Comparison of ENCODE assay signal across 10 cellular contexts in the genomic region with DNA sequence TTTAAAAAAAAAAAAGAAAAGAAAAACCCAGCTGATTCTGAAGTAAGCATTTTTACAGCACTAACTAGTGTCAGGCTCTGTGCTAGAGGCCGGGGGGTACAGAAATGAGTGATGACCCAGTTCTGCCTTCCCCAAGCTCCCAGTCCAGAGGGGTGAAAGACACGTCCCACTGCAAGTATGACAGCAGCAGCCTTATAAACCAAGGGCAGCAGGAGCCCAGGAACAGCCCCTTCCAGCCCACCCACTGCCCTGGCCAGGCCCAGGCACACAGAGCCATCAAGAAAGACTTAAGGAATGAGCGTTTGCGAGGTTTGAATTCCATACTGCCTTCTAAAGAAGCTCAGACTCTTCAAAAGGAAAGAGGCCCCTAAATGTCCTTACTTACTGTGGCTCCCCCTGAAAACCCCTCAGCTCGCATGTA. TPM values are rescaled to one million over a fixed set of nuclear protein-coding genes. Genes with fewer than 3 reads are reported as not detected.
A peak's percentile ranks its signal among the peaks of the same experiment; 100 is the strongest.
DNase-seq lines count a peak whose midpoint lies in the region; ATAC-seq and TF ChIP-seq lines count a peak whose summit lies in the region.
"Had no signal": no experiment of that assay in that cellular context is flagged by ENCODE, and none has a peak within 500 bp of the region (broad histone marks: within the 10 kb centered on the region; RNA-seq: fewer than 3 reads in every experiment).

No MANE protein-coding gene starts in this region.

- POLR2A ChIA-PET in naive thymus-derived CD4-positive, alpha-beta T cell (lab: Charles Lee): interaction anchor here (0.6 to 5.6 kb wide), 7 partner anchors 10 to 453 kb away, joined by 3 to 46 read pairs (median 4); a partner anchor contains a TSS

- peaks cover 32 to 35% of the 10 kb centered on the region in 2 donors for H3K4me1 ChIP-seq in naive thymus-derived CD4-positive, alpha-beta T cell (ENCODE audit: control insufficient read depth in 2 of 2, insufficient read depth in 2 of 2, low read length in 2 of 2)
- peaks cover 55% of the 10 kb centered on the region for H3K4me1 ChIP-seq in vagina

- TF ChIP-seq CTCF in vagina (IDR thresholded peaks at IDR 0.05): no peak

- no peaks in the 10 kb centered on the region for H3K9me3 ChIP-seq in naive thymus-derived CD4-positive, alpha-beta T cell (ENCODE audit: control insufficient read depth in 2 of 3, low read length in 3 of 3)
- no peaks in the 10 kb centered on the region for H3K9me3 ChIP-seq in vagina

- no peak for DNase-seq in stimulated activated naive CD8-positive, alpha-beta T cell treated with anti-CD3 and anti-CD28 coated beads, Interleukin-15, Interleukin-2, amounts not matched to agents 100 U/mL and 50 U/mL, for 24 hours
- DNase-seq in stimulated activated naive CD8-positive, alpha-beta T cell treated with anti-CD3 and anti-CD28 coated beads, Interleukin-15, amount 100 ng/mL, for 72 hours: no peak
- DNase-seq in naive thymus-derived CD4-positive, alpha-beta T cell: no peak
- DNase-seq in vagina (ENCODE audit: extremely low spot score in 2 of 2) (no peak), cortex of kidney (lab: John Stamatoyannopoulos, UW) (no peak), COR-L47 (lab: John Stamatoyannopoulos, UW) (no peak)
- DNase-seq in stimulated activated naive CD4-positive, alpha-beta T cell (lab: John Stamatoyannopoulos, UW): no peak
- DNase-seq: NCI-H748 treated with DMSO at 0.1 percent for 48 hours had no signal

- no peak overlapping the region for H3K4me3 Mint-ChIP-seq in stimulated activated naive CD8-positive, alpha-beta T cell treated with anti-CD3 and anti-CD28 coated beads, Interleukin-15, amount 100 ng/mL, for 72 hours
- no peak overlapping the region for H3K4me3 Mint-ChIP-seq in dendritic cell treated with granulocyte-macrophage colony-stimulating factor and Interleukin-4, amounts not matched to agents 40 ng/mL and 50 ng/mL, for 4 days
- peak overlapping the region in 1 of 10 donors; percentile 22 for H3K4me3 Mint-ChIP-seq in naive thymus-derived CD4-positive, alpha-beta T cell

- no peak overlapping the region for H3K27ac ChIP-seq in naive thymus-derived CD4-positive, alpha-beta T cell (ENCODE audit: low read depth, low read length)
- peak overlapping the region; percentile 82 for H3K27ac ChIP-seq in vagina
- H3K27ac ChIP-seq: brain microvascular endothelial cell had no signal

- peaks cover 79% of the 10 kb centered on the region for H3K4me1 Mint-ChIP-seq in stimulated activated naive CD8-positive, alpha-beta T cell treated with anti-CD3 and anti-CD28 coated beads, Interleukin-15, amount 100 ng/mL, for 72 hours
- H3K4me1 Mint-ChIP-seq in dendritic cell treated with granulocyte-macrophage colony-stimulating factor and Interleukin-4, amounts not matched to agents 40 ng/mL and 50 ng/mL, for 4 days (ENCODE audit: low read depth): peaks cover 73% of the 10 kb centered on the region
- H3K4me1 Mint-ChIP-seq in naive thymus-derived CD4-positive, alpha-beta T cell: peaks cover 27 to 87% (median 74%) of the 10 kb centered on the region in 7 donors

- peaks cover 0 to 3% of the 10 kb centered on the region in 2 donors for H3K9me3 Mint-ChIP-seq in stimulated activated naive CD8-positive, alpha-beta T cell treated with anti-CD3 and anti-CD28 coated beads, Interleukin-15, amount 100 ng/mL, for 72 hours
- no peaks in the 10 kb centered on the region for H3K9me3 Mint-ChIP-seq in dendritic cell treated with granulocyte-macrophage colony-stimulating factor and Interleukin-4, amounts not matched to agents 40 ng/mL and 50 ng/mL, for 4 days
- H3K9me3 Mint-ChIP-seq in naive thymus-derived CD4-positive, alpha-beta T cell: no peaks in the 10 kb centered on the region

- no peaks in the 10 kb centered on the region for H3K27me3 ChIP-seq in naive thymus-derived CD4-positive, alpha-beta T cell (ENCODE audit: control insufficient read depth in 2 of 2, insufficient read depth in 2 of 2, low read length in 2 of 2)
- H3K27me3 ChIP-seq in vagina: no peaks in the 10 kb centered on the region
- H3K27me3 ChIP-seq: brain microvascular endothelial cell had no signal

- intact Hi-C loops in dendritic cell treated with granulocyte-macrophage colony-stimulating factor and Interleukin-4, amounts not matched to agents 40 ng/mL and 50 ng/mL, for 4 days (cut with micrococcal nuclease): no loop called here
- intact Hi-C loops in naive thymus-derived CD4-positive, alpha-beta T cell (cut with micrococcal nuclease): no loop called here
- intact Hi-C loops in vagina (cut with DNase I): no loop called here

- peaks cover 0 to 3% (median 0%) of the 10 kb centered on the region in 3 experiments for H3K36me3 ChIP-seq in naive thymus-derived CD4-positive, alpha-beta T cell (ENCODE audit: control insufficient read depth in 2 of 3, insufficient read depth in 3 of 3, low read length in 3 of 3)
- no peaks in the 10 kb centered on the region for H3K36me3 ChIP-seq in vagina
- H3K36me3 ChIP-seq: brain microvascular endothelial cell had no signal

- CTCF ChIA-PET in naive thymus-derived CD4-positive, alpha-beta T cell (lab: Charles Lee): interaction anchor here (0.9 to 1.8 kb wide), 6 partner anchors 10 to 133 kb away, joined by 4 to 8 read pairs (median 4); a partner anchor contains a TSS

- peak overlapping the region in 1 of 2 donors; percentile 44 for H3K27ac Mint-ChIP-seq in stimulated activated naive CD8-positive, alpha-beta T cell treated with anti-CD3 and anti-CD28 coated beads, Interleukin-15, amount 100 ng/mL, for 72 hours
- H3K27ac Mint-ChIP-seq in dendritic cell treated with granulocyte-macrophage colony-stimulating factor and Interleukin-4, amounts not matched to agents 40 ng/mL and 50 ng/mL, for 4 days: peak overlapping the region; percentile 49
- peak overlapping the region in 6 of 9 donors; percentile 16 to 86 (median 68) for H3K27ac Mint-ChIP-seq in naive thymus-derived CD4-positive, alpha-beta T cell

- peak; percentile 68 for ATAC-seq in stimulated activated naive CD8-positive, alpha-beta T cell treated with anti-CD3 and anti-CD28 coated beads, Interleukin-15, Interleukin-2, amounts not matched to agents 100 U/mL and 50 U/mL, for 24 hours
- ATAC-seq in stimulated activated naive CD8-positive, alpha-beta T cell treated with anti-CD3 and anti-CD28 coated beads, Interleukin-15, amount 100 ng/mL, for 72 hours: no peak
- ATAC-seq in naive thymus-derived CD4-positive, alpha-beta T cell: no peak

- peaks cover 42% of the 10 kb centered on the region for H3K36me3 Mint-ChIP-seq in dendritic cell treated with granulocyte-macrophage colony-stimulating factor and Interleukin-4, amounts not matched to agents 40 ng/mL and 50 ng/mL, for 4 days (ENCODE audit: low read depth)
- H3K36me3 Mint-ChIP-seq in naive thymus-derived CD4-positive, alpha-beta T cell: peaks cover 3 to 29% (median 20%) of the 10 kb centered on the region in 5 donors

- no peak overlapping the region for H3K4me3 ChIP-seq in naive thymus-derived CD4-positive, alpha-beta T cell (ENCODE audit: low read length)
- H3K4me3 ChIP-seq in vagina: peak overlapping the region in 1 of 2 donors; percentile 0

- no peaks in the 10 kb centered on the region for H3K27me3 Mint-ChIP-seq in stimulated activated naive CD8-positive, alpha-beta T cell treated with anti-CD3 and anti-CD28 coated beads, Interleukin-15, amount 100 ng/mL, for 72 hours
- no peaks in the 10 kb centered on the region for H3K27me3 Mint-ChIP-seq in dendritic cell treated with granulocyte-macrophage colony-stimulating factor and Interleukin-4, amounts not matched to agents 40 ng/mL and 50 ng/mL, for 4 days
- no peaks in the 10 kb centered on the region for H3K27me3 Mint-ChIP-seq in naive thymus-derived CD4-positive, alpha-beta T cell

- no peak for TF ChIP-seq POLR2A in vagina (IDR thresholded peaks at IDR 0.05)

RNA-seq across cellular contexts. Expression of a gene that starts 10.1 kb away (rescaled TPM):
- total RNA-seq in naive thymus-derived CD4-positive, alpha-beta T cell: 10 to 100 TPM; 20.7 to 32.4 (median 27.1) TPM
- polyA plus RNA-seq in naive thymus-derived CD4-positive, alpha-beta T cell: 1 to 10 TPM; 4.8 to 7.5 TPM
- total RNA-seq in vagina: 20.6 TPM
